In genomic region chr3:187941848-187942194, GRCh38 we compare ENCODE assay signal across 31 cellular contexts.
"Had no signal": no experiment of that assay in that cellular context is flagged by ENCODE, and none has a peak within 500 bp of the region (broad histone marks: within the 10 kb centered on the region; RNA-seq: fewer than 3 reads in every experiment).

No MANE protein-coding gene starts in this region.

- ATAC-seq: activated naive CD4-positive, alpha-beta T cell treated with anti-CD3 and anti-CD28 coated beads, Interleukin-2, amount 50 U/mL, for 72 hours; activated naive CD8-positive, alpha-beta T cell treated with anti-CD3 and anti-CD28 coated beads, Interleukin-2, amount 50 U/mL, for 24 hours; activated T-cell treated with anti-CD3 and anti-CD28 coated beads, Interleukin-2, amount 50 U/mL, for 4 hours; body of pancreas; Panc1 had no signal

- H3K36me3 ChIP-seq: ascending aorta, MG63 had no signal

- H3K27ac ChIP-seq: ascending aorta, body of pancreas, KMS-11, SK-N-MC, VCaP had no signal

- H3K4me2 ChIP-seq: KMS-11 had no signal

- H3K9me3 ChIP-seq: ascending aorta, body of pancreas, MG63 had no signal

- H3K4me3 ChIP-seq: ascending aorta, body of pancreas, MG63, SK-N-MC had no signal

- H3K4me1 ChIP-seq: ascending aorta, body of pancreas had no signal

- H3K27me3 ChIP-seq: ascending aorta, body of pancreas, MG63 had no signal

- DNase-seq: activated CD4-positive, alpha-beta memory T cell treated with anti-CD3 and anti-CD28 coated beads for 36 hours; activated CD4-positive, alpha-beta T cell treated with anti-CD3 and anti-CD28 coated beads, Interleukin-2, amount 10 ng/mL, durations not matched to agents 7 days and 5 days; activated CD4-positive, CD25-positive, alpha-beta regulatory T cell; activated CD8-positive, alpha-beta memory T cell treated with anti-CD3 and anti-CD28 coated beads for 24 hours; activated effector memory CD4-positive, alpha-beta T cell treated with anti-CD3 and anti-CD28 coated beads, Interleukin-2, amount 50 U/mL, for 16 hours; activated naive CD4-positive, alpha-beta T cell treated with Interleukin-2 at 50 U/mL for 16 hours; activated naive CD8-positive, alpha-beta T cell treated with anti-CD3 and anti-CD28 coated beads, Interleukin-2, amount 50 U/mL, for 24 hours; activated T-cell treated with anti-CD3 and anti-CD28 coated beads, Interleukin-2, amount 50 U/mL, for 4 hours; amniotic stem cell; body of pancreas; central memory CD4-positive, alpha-beta T cell; MG63; MV-4-11; NCI-H1092 treated with DMSO at 0.1 percent for 48 hours; NCI-H1417 treated with DMSO at 0.1 percent for 48 hours; NCI-H1694; NCI-H2029; NCI-H2107; NCI-H2171 treated with DMSO at 0.1 percent for 48 hours; NCI-H226; NCI-H526; NCI-H774; NK-92 treated with Interleukin-12 subunit alpha and Interleukin-12 subunit beta, amount 100 ng/mL, for 24 hours; RPMI8226; T-helper 1 cell had no signal

- H3K9ac ChIP-seq: KMS-11 had no signal
